8 cellular contexts compared by ENCODE assay signal in the genomic region with DNA sequence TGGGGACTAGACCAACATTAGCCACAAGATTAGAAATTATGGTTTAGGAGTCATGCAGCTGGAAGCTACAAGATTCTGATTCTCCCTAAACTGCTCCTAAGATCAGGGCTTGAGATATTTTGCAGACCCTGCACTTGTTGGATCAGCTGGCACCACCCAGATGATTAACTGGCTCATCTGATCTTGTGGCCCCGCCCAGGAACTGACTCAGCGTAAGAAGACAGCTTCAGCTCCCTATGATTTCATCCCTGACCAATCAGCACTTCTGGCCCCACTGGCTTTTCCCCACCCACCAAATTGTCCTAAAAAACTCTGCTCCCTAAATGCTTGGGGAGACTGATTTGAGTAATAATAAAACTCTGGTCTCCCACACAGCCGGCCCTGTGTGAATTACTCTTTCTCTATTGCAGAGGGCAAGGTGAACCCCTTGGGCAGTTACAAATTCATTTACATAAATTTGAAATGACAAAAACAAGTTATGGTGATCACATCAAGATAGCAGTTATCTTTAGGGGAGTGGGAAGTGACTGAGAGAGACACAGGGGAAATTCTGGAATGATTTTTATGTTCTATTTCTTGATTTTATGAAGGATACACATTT.
A peak's percentile ranks its signal among the peaks of the same experiment; 100 is the strongest.
DNase-seq lines count a peak whose midpoint lies in the region; ATAC-seq and TF ChIP-seq lines count a peak whose summit lies in the region.

No MANE protein-coding gene starts in this region.

- no peaks in the 10 kb centered on the region for H3K9me3 Mint-ChIP-seq in activated naive CD4-positive, alpha-beta T cell treated with anti-CD3 and anti-CD28 coated beads, Interleukin-2, amount 50 U/mL, for 72 hours

- CTCF ChIA-PET in OCI-LY7 (lab: Charles Lee; ENCODE audit: unreplicated experiment) = no interaction called here

- no TSS peak for BruUV-seq in OCI-LY7 (replicated peaks; lab: Mats Ljungman, UMichigan)

- no peak overlapping the region for H2AFZ ChIP-seq in Karpas-422 (ENCODE audit: low read length)
- no peak overlapping the region for H2AFZ ChIP-seq in OCI-LY7 (ENCODE audit: low read length)

- no peaks in the 10 kb centered on the region for H3K27me3 ChIP-seq in Karpas-422 (ENCODE audit: low read length)

- H3K9me2 ChIP-seq in Karpas-422 (replicated peaks; ENCODE audit: insufficient read depth, low read length) (no peaks in the 10 kb centered on the region), OCI-LY7 (ENCODE audit: insufficient read depth, low read length) (0 out of 2 replicates have a peak, but pooled peaks cover 3% of the 10 kb centered on the region)

- peak; percentile 81 for DNase-seq in AG10803 (ENCODE audit: low read depth)
- DNase-seq in Karpas-422 = peak; percentile 44
- DNase-seq in activated naive CD4-positive, alpha-beta T cell treated with anti-CD3 and anti-CD28 coated beads, Interleukin-2, amount 50 U/mL, for 72 hours (ENCODE audit: low spot score in 2 of 2) = peak in 1 of 2 donors; percentile 25
- DNase-seq in kidney glomerular epithelial cell (lab: John Stamatoyannopoulos, UW) = peak; percentile 17
- no peak for DNase-seq in OCI-LY7 (ENCODE audit: low spot score)
- no peak for DNase-seq in COLO668 (lab: John Stamatoyannopoulos, UW; ENCODE audit: unreplicated experiment)
- DNase-seq in left colon = no peak

- intact Hi-C loops in OCI-LY7 (cut with micrococcal nuclease; ENCODE audit: unreplicated experiment) = no loop called here
- intact Hi-C loops in left colon (cut with DNase I, micrococcal nuclease) = no loop called here

- peak overlapping the region; percentile 11 to 19 for H3K27ac Mint-ChIP-seq in activated naive CD4-positive, alpha-beta T cell treated with anti-CD3 and anti-CD28 coated beads, Interleukin-2, amount 50 U/mL, for 72 hours

- H3K79me2 ChIP-seq in Karpas-422 (ENCODE audit: low read length) (no peaks in the 10 kb centered on the region), OCI-LY7 (ENCODE audit: insufficient read depth, low read depth, low read length) (no peaks in the 10 kb centered on the region)

- H3K36me3 ChIP-seq in Karpas-422 (ENCODE audit: insufficient read depth, low read length) (no peaks in the 10 kb centered on the region), OCI-LY7 (ENCODE audit: insufficient read depth, low read length) (no peaks in the 10 kb centered on the region)

- no peak for TF ChIP-seq CTCF in AG10803 (conservative IDR thresholded peaks at IDR 0.05; ENCODE audit: low read length)
- TF ChIP-seq CTCF in OCI-LY7 (conservative IDR thresholded peaks at IDR 0.05; ENCODE audit: low read length) = no peak

- H3K27ac ChIP-seq in Karpas-422 (ENCODE audit: low read length) (no peak overlapping the region), OCI-LY7 (ENCODE audit: low read depth, low read length, poor library complexity, severe bottlenecking) (no peak overlapping the region)

- H3K4me2 ChIP-seq in Karpas-422 (ENCODE audit: low read depth, low read length, poor library complexity, severe bottlenecking) (no peak overlapping the region), OCI-LY7 (ENCODE audit: low read length) (no peak overlapping the region)

- H3K9ac ChIP-seq in Karpas-422 (ENCODE audit: low read length) = no peak overlapping the region

- ATAC-seq in activated naive CD4-positive, alpha-beta T cell treated with anti-CD3 and anti-CD28 coated beads, Interleukin-2, amount 50 U/mL, for 72 hours = peak; percentile 60 to 76
- ATAC-seq in GM19351 (IDR thresholded peaks at IDR 0.05; ENCODE audit: unreplicated experiment) (no peak), left colon (no peak)

- POLR2A ChIA-PET in OCI-LY7 (lab: Charles Lee) = interaction anchor here (0.7 kb wide), 1 partner anchor 1351 kb away, joined by 3 read pairs; no protein-coding TSS in a partner anchor

- H3K36me3 Mint-ChIP-seq in activated naive CD4-positive, alpha-beta T cell treated with anti-CD3 and anti-CD28 coated beads, Interleukin-2, amount 50 U/mL, for 72 hours = no peaks in the 10 kb centered on the region

- H3K4me3 ChIP-seq in AG10803 (ENCODE audit: low read length) = no peak overlapping the region
- H3K4me3 ChIP-seq in Karpas-422 (ENCODE audit: low read length) = no peak overlapping the region
- no peak overlapping the region for H3K4me3 ChIP-seq in OCI-LY7 (ENCODE audit: low read depth, low read length, poor library complexity, severe bottlenecking)

- peaks cover 24% of the 10 kb centered on the region for H3K4me1 ChIP-seq in Karpas-422 (ENCODE audit: low read length)
- H3K4me1 ChIP-seq in OCI-LY7 (ENCODE audit: insufficient read depth, low read length, poor library complexity, severe bottlenecking) = peaks cover 7% of the 10 kb centered on the region

- H3K9me3 ChIP-seq in Karpas-422 (ENCODE audit: low read length) = no peaks in the 10 kb centered on the region
- no peaks in the 10 kb centered on the region for H3K9me3 ChIP-seq in OCI-LY7 (ENCODE audit: low read length)

- H4K20me1 ChIP-seq in Karpas-422 (ENCODE audit: insufficient read depth, low read depth, low read length) (no peaks in the 10 kb centered on the region), OCI-LY7 (ENCODE audit: insufficient read depth, low read length) (no peaks in the 10 kb centered on the region)

Comparison
In these comparisons a context has a peak if more than half of its experiments do, and no peak if none do; other contexts are left out.
1. DNase-seq: peak in AG10803 (single experiment), Karpas-422 (single experiment) and kidney glomerular epithelial cell (single experiment); none in OCI-LY7 (single experiment), COLO668 (single experiment) and left colon (0 of 2).
2. ATAC-seq: peak in activated naive CD4-positive, alpha-beta T cell treated with anti-CD3 and anti-CD28 coated beads, Interleukin-2, amount 50 U/mL, for 72 hours (2 of 2); none in GM19351 (single experiment) and left colon (single experiment).